Comparison of ENCODE assay signal across 31 cellular contexts in genomic region chr1:93828437-93828756, GRCh38. TPM values are rescaled to one million over a fixed set of nuclear protein-coding genes. Genes with fewer than 3 reads are reported as not detected.
DNase-seq lines count a peak whose midpoint lies in the region; ATAC-seq, FAIRE-seq and TF ChIP-seq lines count a peak whose summit lies in the region.
"Had no signal": no experiment of that assay in that cellular context is flagged by ENCODE, and none has a peak within 500 bp of the region (broad histone marks: within the 10 kb centered on the region; RNA-seq: fewer than 3 reads in every experiment).

No MANE protein-coding gene starts in this region.

- POLR2A ChIA-PET in A549 (lab: Yijun Ruan, JAX) (no interaction called here), H1 (lab: Charles Lee; ENCODE audit: partially characterized antibody) (interaction anchor here (1.9 to 2.2 kb wide), 2 partner anchors 7 to 15 kb away, joined by 5 to 11 read pairs; no protein-coding TSS in a partner anchor)

- H3K9ac ChIP-seq in H1 (replicated peaks in 1 of 4; ENCODE audit: extremely low read depth in 1 of 4, low read depth in 3 of 4, low read length in 3 of 4): no peak overlapping the region
- H3K9ac ChIP-seq in mesenchymal stem cell (ENCODE audit: low read length): no peak overlapping the region

- 100% methylated on average over 1 of the region's 1 CpG for WGBS in A549 (ENCODE audit: missing lambda C conversion rate)
- 90% methylated on average over 1 of the region's 1 CpG; no CpG with 5 or more reads in 1 of the 2 experiments for WGBS in H1 (ENCODE audit: extremely low coverage in 1 of 2, insufficient coverage in 1 of 2, insufficient read length in 1 of 2, insufficient replicate concordance in 2 of 2, low coverage in 1 of 2, low lambda C conversion rate in 2 of 2, missing lambda C conversion rate in 1 of 2), 2 experiments
- 92% methylated on average over 1 of the region's 1 CpG for WGBS in mesenchymal stem cell

- no peak overlapping the region for H3K4ac ChIP-seq in H1 (replicated peaks; ENCODE audit: insufficient read length, low read depth, low read length)
- H3K4ac ChIP-seq in mesenchymal stem cell (ENCODE audit: low read depth in 1 of 2, low read length in 2 of 2): peak overlapping the region in 1 of 2 experiments; percentile 4

- H3K18ac ChIP-seq in H1 (ENCODE audit: extremely low read depth, low read length) (0 out of 2 replicates have a peak overlapping the region, but pooled peaks have one; percentile 7), mesenchymal stem cell (ENCODE audit: low read depth in 1 of 2, low read length in 2 of 2) (no peak overlapping the region)

- FAIRE-seq in A549 (lab: Jason Lieb, UNC) (no peak), H1 (lab: Jason Lieb, UNC) (no peak)
- FAIRE-seq: A204.1, D721Med, endometrium had no signal

- H3K4me2 ChIP-seq in A549 (peak overlapping the region; percentile 49), H1 (ENCODE audit: insufficient read depth in 1 of 2, low read depth in 2 of 2, low read length in 2 of 2) (no peak overlapping the region), mesenchymal stem cell (ENCODE audit: low read length, poor library complexity, severe bottlenecking) (no peak overlapping the region)

- no peaks in the 10 kb centered on the region for H4K20me1 ChIP-seq in H1 (replicated peaks in 1 of 2; ENCODE audit: control insufficient read depth in 1 of 2, insufficient read depth in 2 of 2, low read length in 2 of 2)

- H3K27me3 ChIP-seq in H1 (replicated peaks in 1 of 4; ENCODE audit: control insufficient read depth in 3 of 4, extremely low read depth in 1 of 4, insufficient read depth in 3 of 4, low read length in 3 of 4) (no peaks in the 10 kb centered on the region), mesenchymal stem cell (ENCODE audit: control insufficient read depth in 1 of 2, insufficient read depth in 1 of 2, low read length in 2 of 2) (no peaks in the 10 kb centered on the region)
- H3K27me3 ChIP-seq: brain microvascular endothelial cell, dorsolateral prefrontal cortex, gastroesophageal sphincter, right atrium auricular region, thyroid gland had no signal

- H4K8ac ChIP-seq in H1 (ENCODE audit: extremely low read depth, insufficient read depth, low read length) (no peak overlapping the region), mesenchymal stem cell (ENCODE audit: low read length) (no peak overlapping the region)

- no peaks in the 10 kb centered on the region for H3K79me1 ChIP-seq in H1 (ENCODE audit: low read depth, low read length)
- no peaks in the 10 kb centered on the region for H3K79me1 ChIP-seq in mesenchymal stem cell (replicated peaks; ENCODE audit: low read length, poor library complexity, severe bottlenecking)

- no peak overlapping the region for H3K4me3 ChIP-seq in A549
- no peak overlapping the region for H3K4me3 ChIP-seq in H1 (ENCODE audit: extremely low read depth in 1 of 4, insufficient read depth in 2 of 4, low read depth in 3 of 4, low read length in 4 of 4)
- peak overlapping the region in 1 of 2 experiments; percentile 19 for H3K4me3 ChIP-seq in mesenchymal stem cell (ENCODE audit: insufficient read depth in 1 of 2, low read depth in 1 of 2, low read length in 2 of 2)
- H3K4me3 ChIP-seq: dorsolateral prefrontal cortex, gastroesophageal sphincter, HAP-1, right atrium auricular region, thyroid gland had no signal

- H3K14ac ChIP-seq in H1 (ENCODE audit: insufficient read length) (no peak overlapping the region), mesenchymal stem cell (ENCODE audit: low read length in 2 of 2) (no peak overlapping the region)

- no peak overlapping the region for H4K5ac ChIP-seq in H1 (ENCODE audit: insufficient read length, low read depth, low read length)

- H2BK5ac ChIP-seq in H1 (ENCODE audit: low read depth, low read length) (0 out of 2 replicates have a peak overlapping the region, but pooled peaks have one; percentile 10), mesenchymal stem cell (ENCODE audit: low read depth, low read length, poor library complexity, severe bottlenecking) (no peak overlapping the region)

- H2AFZ ChIP-seq in H1 (ENCODE audit: low read length) (no peak overlapping the region), mesenchymal stem cell (ENCODE audit: low read depth, low read length) (no peak overlapping the region)

- TF ChIP-seq EP300 in A549 (IDR thresholded peaks at IDR 0.05) (no peak), H1 (IDR thresholded peaks at IDR 0.05; ENCODE audit: borderline replicate concordance in 1 of 2, low read depth in 2 of 2, low read length in 2 of 2) (no peak)

- no peak overlapping the region for H3K56ac ChIP-seq in H1 (replicated peaks; ENCODE audit: insufficient read length, low read depth, low read length)

- H3K27ac ChIP-seq in A549 (peak overlapping the region; percentile 43 to 80; a peak in 5 of 6 replicates), H1 (ENCODE audit: low read depth, low read length) (no peak overlapping the region), mesenchymal stem cell (ENCODE audit: low read length, poor library complexity, severe bottlenecking) (no peak overlapping the region)
- H3K27ac ChIP-seq: brain microvascular endothelial cell, dorsolateral prefrontal cortex, gastroesophageal sphincter, right atrium auricular region, thyroid gland had no signal

- no peak overlapping the region for H2BK120ac ChIP-seq in H1 (replicated peaks; ENCODE audit: low read depth, low read length)
- no peak overlapping the region for H2BK120ac ChIP-seq in mesenchymal stem cell (ENCODE audit: low read depth, low read length)

- H3K9me3 ChIP-seq in A549 (no peaks in the 10 kb centered on the region), H1 (ENCODE audit: insufficient read depth in 2 of 2, low read depth in 1 of 2, low read length in 1 of 2) (peaks cover 19 to 23% of the 10 kb centered on the region in 2 experiments), mesenchymal stem cell (ENCODE audit: control insufficient read depth, low read length) (no peaks in the 10 kb centered on the region)
- H3K9me3 ChIP-seq: thyroid gland had no signal

- no peak overlapping the region for H2BK20ac ChIP-seq in H1 (ENCODE audit: low read length)

- ATAC-seq in A549: peak in 1 of 2 experiments; percentile 51; a peak in 3 of 6 replicates
- no peak for ATAC-seq in GM21515 (IDR thresholded peaks at IDR 0.05; ENCODE audit: unreplicated experiment)
- ATAC-seq in HG02798 (IDR thresholded peaks at IDR 0.05; ENCODE audit: poor library complexity, unreplicated experiment): no peak
- ATAC-seq: gastroesophageal sphincter had no signal

- no peak for TF ChIP-seq RAD21 in A549 (conservative IDR thresholded peaks at IDR 0.05 in 1 of 2, IDR thresholded peaks at IDR 0.05 in 1 of 2)
- no peak for TF ChIP-seq RAD21 in H1 (IDR thresholded peaks at IDR 0.05 in 1 of 2, conservative IDR thresholded peaks at IDR 0.05 in 1 of 2; ENCODE audit: low read depth in 2 of 2, low read length in 2 of 2)

- H2BK15ac ChIP-seq in H1 (ENCODE audit: low read length) (no peak overlapping the region), mesenchymal stem cell (ENCODE audit: low read depth, poor library complexity, severe bottlenecking) (peak overlapping the region; percentile 48)

- peaks cover 21% of the 10 kb centered on the region for H3K4me1 ChIP-seq in A549
- peaks cover 2 to 10% (median 6%) of the 10 kb centered on the region in 4 experiments; a peak in 4 of 7 replicates for H3K4me1 ChIP-seq in H1 (replicated peaks in 1 of 4; ENCODE audit: control insufficient read depth in 3 of 4, insufficient read depth in 4 of 4, low read length in 3 of 4)
- peaks cover 4% of the 10 kb centered on the region for H3K4me1 ChIP-seq in mesenchymal stem cell (ENCODE audit: control insufficient read depth, insufficient read depth, low read depth, low read length)
- H3K4me1 ChIP-seq: gastroesophageal sphincter, HAP-1, right atrium auricular region, thyroid gland had no signal

- H3K79me2 ChIP-seq in H1 (ENCODE audit: control insufficient read depth in 1 of 2, insufficient read depth in 2 of 2, low read length in 2 of 2): no peaks in the 10 kb centered on the region

- H3K36me3 ChIP-seq in H1 (ENCODE audit: control insufficient read depth in 2 of 4, insufficient read depth in 4 of 4, low read length in 3 of 4) (peaks cover 0 to 7% (median 0%) of the 10 kb centered on the region in 4 experiments; a peak in 1 of 8 replicates), mesenchymal stem cell (ENCODE audit: control insufficient read depth in 1 of 2, insufficient read depth in 2 of 2, low read depth in 1 of 2, low read length in 2 of 2) (no peaks in the 10 kb centered on the region)
- H3K36me3 ChIP-seq: brain microvascular endothelial cell, HAP-1, right atrium auricular region, thyroid gland had no signal

- TF ChIP-seq POLR2A in A549 (IDR thresholded peaks at IDR 0.05; ENCODE audit: low read length): no peak
- no peak for TF ChIP-seq POLR2A in H1 (IDR thresholded peaks at IDR 0.05; ENCODE audit: control extremely low read depth in 1 of 2, low read depth in 2 of 2, low read length in 2 of 2)

- H2BK12ac ChIP-seq in H1 (ENCODE audit: low read depth, low read length) (0 out of 2 replicates have a peak overlapping the region, but pooled peaks have one; percentile 22), mesenchymal stem cell (ENCODE audit: low read length in 2 of 2) (no peak overlapping the region)

- H3K23ac ChIP-seq in H1 (ENCODE audit: insufficient read length) (no peak overlapping the region), mesenchymal stem cell (ENCODE audit: low read length in 2 of 2) (no peak overlapping the region)

- H2AK5ac ChIP-seq in H1 (ENCODE audit: low read depth, low read length): no peak overlapping the region
- no peak overlapping the region for H2AK5ac ChIP-seq in mesenchymal stem cell (ENCODE audit: low read length, severe bottlenecking)

- CTCF ChIA-PET in A549 (lab: Yijun Ruan, JAX): interaction anchor here (0.7 to 5.5 kb wide), 7 partner anchors 10 to 524 kb away, joined by 3 to 47 read pairs (median 3); no protein-coding TSS in a partner anchor
- CTCF ChIA-PET in H1 (lab: Charles Lee; ENCODE audit: partially characterized antibody): interaction anchor here (0.7 to 21.2 kb wide), 8 partner anchors 12 to 394 kb away, joined by 3 to 266 read pairs (median 4); no protein-coding TSS in a partner anchor

- TF ChIP-seq CTCF in A549 (IDR thresholded peaks at IDR 0.05): no peak
- no peak for TF ChIP-seq CTCF in H1 (IDR thresholded peaks at IDR 0.05; ENCODE audit: control extremely low read depth in 1 of 3, insufficient read depth in 1 of 3, low read depth in 1 of 3, low read length in 3 of 3)

- no peak overlapping the region for H4K91ac ChIP-seq in H1 (replicated peaks; ENCODE audit: insufficient read length, low read length)
- H4K91ac ChIP-seq in mesenchymal stem cell (ENCODE audit: low read length): no peak overlapping the region

- no peak for DNase-seq in A549 (ENCODE audit: low read depth in 1 of 2, low spot score in 1 of 2)
- DNase-seq in LHCN-M2 (ENCODE audit: low read depth): peak; percentile 87
- no peak for DNase-seq in H1 (ENCODE audit: low read depth in 1 of 2, low spot score in 2 of 2)
- no peak for DNase-seq in mesenchymal stem cell
- DNase-seq in NCI-H1436 treated with DMSO at 0.1 percent for 48 hours (lab: John Stamatoyannopoulos, UW): no peak
- DNase-seq in activated CD4-positive, alpha-beta T cell treated with anti-CD3 and anti-CD28 coated beads, Interleukin-2, amount 50 U/mL, for 1 hour: no peak
- DNase-seq: activated CD4-positive, alpha-beta T cell treated with anti-CD3 and anti-CD28 coated beads, Interleukin-2, amount 50 U/mL, for 48 hours; activated CD8-positive, alpha-beta memory T cell treated with anti-CD3 and anti-CD28 coated beads, Interleukin-2, amount 50 U/mL, for 4 hours; activated naive CD4-positive, alpha-beta T cell treated with anti-CD3 and anti-CD28 coated beads, Interleukin-2, amount 10 ng/mL, durations not matched to agents 7 days and 5 days; amniotic stem cell; brain microvascular endothelial cell; CD4-positive, CD25-positive, alpha-beta regulatory T cell; DND-41; dorsolateral prefrontal cortex; GF-D8; hippocampal formation; Kasumi-1; MV-4-11; NCI-H146; NCI-H82; stimulated activated CD4-positive, alpha-beta T cell treated with anti-CD3 and anti-CD28 coated beads, Interleukin-12 subunit alpha, Interleukin-12 subunit beta, amount 100 ng/mL, for 4 hours; stimulated activated CD4-positive, alpha-beta T cell treated with anti-CD3 and anti-CD28 coated beads, Interleukin-4, amount 100 ng/mL, for 1 hour; thyroid gland had no signal

- no peaks in the 10 kb centered on the region for H3K23me2 ChIP-seq in H1 (ENCODE audit: low read depth, low read length)

RNA-seq across cellular contexts. Expression of gene DNTTIP2, which starts 50.6 kb away (rescaled TPM):
- polyA plus RNA-seq in A549 (2011; rRNA removed) (41.5 and 45.7 TPM in 2 replicates), A549 (2017; fragmentation: RNase III; extraction: RNeasy Plus Mini Kit Qiagen cat#74134 plus additional on column Dnase treatment) (39.1 to 42.0 TPM (median 40.6 TPM) in 3 replicates), H1 (2011; rRNA removed) (3.1 and 6.3 TPM in 2 replicates)
- polyA plus RNA-seq in A549 (2012; cell fraction: cytosol; rRNA removed): 5.4 and 7.7 TPM in 2 replicates
- 7.1 and 7.9 TPM in 2 replicates for polyA plus RNA-seq in A549 (2012; cell fraction: nucleus; rRNA removed)
- 18.8 and 19.2 TPM in 2 replicates for polyA minus RNA-seq in A549 (2011; rRNA and poly(A)+ RNA removed)
- 39.2 and 42.5 TPM in 2 replicates for total RNA-seq in LHCN-M2 (2014; rRNA removed)
- polyA plus RNA-seq in LHCN-M2 (2012): 24.4 TPM
- total RNA-seq in H1 (2021; fragmentation: NEBNext Ultra II Directional; extraction: Animal tissue kit (Norgen Biotek cat#: 25700)): 80.4 and 84.2 TPM in 2 replicates
- polyA plus RNA-seq in H1 (2011; cell fraction: cytosol; rRNA removed): 16.7 TPM
- polyA plus RNA-seq in H1 (2011; cell fraction: nucleus; rRNA removed): 36.5 TPM
- polyA plus RNA-seq in H1 (2012, experiment 1 of 2): 43.9 to 87.2 TPM (median 51.2 TPM) in 4 replicates
- 3.0 TPM for polyA plus RNA-seq in H1 (2012, experiment 2 of 2)
- polyA plus RNA-seq in H1 (2013, experiment 1 of 2): 92.4 TPM
- 93.1 TPM for polyA plus RNA-seq in H1 (2013, experiment 2 of 2)
- 29.1 and 52.1 TPM in 2 replicates for polyA minus RNA-seq in H1 (2011; rRNA and poly(A)+ RNA removed)
- polyA minus RNA-seq in H1 (2011; cell fraction: cytosol; rRNA and poly(A)+ RNA removed): 12.0 TPM
- 30.2 TPM for polyA minus RNA-seq in H1 (2011; cell fraction: nucleus; rRNA and poly(A)+ RNA removed)
- polyA plus RNA-seq in mesenchymal stem cell (2013, experiment 1 of 2): 56.4 TPM
- 56.9 TPM for polyA plus RNA-seq in mesenchymal stem cell (2013, experiment 2 of 2)

Comparison
In these comparisons a context has a peak if more than half of its experiments do, and no peak if none do; other contexts are left out.
1. H3K27ac ChIP-seq: peak in A549 (2 of 2); none in H1 (single experiment) and mesenchymal stem cell (single experiment).